18 cellular contexts compared by ENCODE assay signal in genomic region chr11:117219001-117219400, GRCh38. TPM values are rescaled to one million over a fixed set of nuclear protein-coding genes. Genes with fewer than 3 reads are reported as not detected.
DNase-seq lines count a peak whose midpoint lies in the region; ATAC-seq and TF ChIP-seq lines count a peak whose summit lies in the region.
"Had no signal": no experiment of that assay in that cellular context is flagged by ENCODE, and none has a peak within 500 bp of the region (broad histone marks: within the 10 kb centered on the region; RNA-seq: fewer than 3 reads in every experiment).

No MANE protein-coding gene starts in this region.

- peaks cover 14% of the 10 kb centered on the region for H3K36me3 Mint-ChIP-seq in activated naive CD4-positive, alpha-beta T cell treated with anti-CD3 and anti-CD28 coated beads, Interleukin-2, amount 50 U/mL, for 24 hours
- peaks cover 17 to 55% (median 27%) of the 10 kb centered on the region in 3 donors for H3K36me3 Mint-ChIP-seq in immature natural killer cell

- 73% methylated on average over 9 of the region's 9 CpGs for WGBS in esophagus muscularis mucosa
- 89% methylated on average over 9 of the region's 9 CpGs for WGBS in prostate gland
- WGBS in upper lobe of left lung, 2 donors, result 91 to 100% methylated on average over 1 to 9 of the region's 9 CpGs

- no peaks in the 10 kb centered on the region for H3K27me3 ChIP-seq in esophagus muscularis mucosa
- H3K27me3 ChIP-seq in prostate gland (replicated peaks; ENCODE audit: insufficient read depth), result no peaks in the 10 kb centered on the region
- no peaks in the 10 kb centered on the region for H3K27me3 ChIP-seq in upper lobe of left lung
- H3K27me3 ChIP-seq: pancreas had no signal

- no peaks in the 10 kb centered on the region for H3K27me3 Mint-ChIP-seq in activated naive CD4-positive, alpha-beta T cell treated with anti-CD3 and anti-CD28 coated beads, Interleukin-2, amount 50 U/mL, for 24 hours
- peaks cover 0 to 3% (median 0%) of the 10 kb centered on the region in 3 donors for H3K27me3 Mint-ChIP-seq in immature natural killer cell (ENCODE audit: low read depth in 3 of 3)
- H3K27me3 Mint-ChIP-seq: activated naive CD8-positive, alpha-beta T cell treated with anti-CD3 and anti-CD28 coated beads, Interleukin-2, amount 10 ng/mL, durations not matched to agents 7 days and 5 days; dendritic cell treated with granulocyte-macrophage colony-stimulating factor and Interleukin-4, amounts not matched to agents 40 ng/mL and 50 ng/mL, for 4 days had no signal

- no peak overlapping the region for H3K4me3 Mint-ChIP-seq in activated naive CD4-positive, alpha-beta T cell treated with anti-CD3 and anti-CD28 coated beads, Interleukin-2, amount 50 U/mL, for 24 hours
- H3K4me3 Mint-ChIP-seq in immature natural killer cell, result no peak overlapping the region
- H3K4me3 Mint-ChIP-seq: activated naive CD8-positive, alpha-beta T cell treated with anti-CD3 and anti-CD28 coated beads, Interleukin-2, amount 10 ng/mL, durations not matched to agents 7 days and 5 days; dendritic cell treated with granulocyte-macrophage colony-stimulating factor and Interleukin-4, amounts not matched to agents 40 ng/mL and 50 ng/mL, for 4 days had no signal

- intact Hi-C loops in esophagus muscularis mucosa (cut with DNase I) (no loop called here), prostate gland (cut with DNase I) (no loop called here)

- H3K36me3 ChIP-seq in esophagus muscularis mucosa (peaks cover 0 to 85% (median 49%) of the 10 kb centered on the region in 4 donors), prostate gland (peaks cover 5 to 6% of the 10 kb centered on the region in 2 donors), upper lobe of left lung (peaks cover 19 to 95% (median 68%) of the 10 kb centered on the region in 4 donors)

- TF ChIP-seq POLR2A in esophagus muscularis mucosa (IDR thresholded peaks at IDR 0.05; ENCODE audit: low read depth) (no peak), prostate gland (IDR thresholded peaks at IDR 0.05) (no peak), upper lobe of left lung (IDR thresholded peaks at IDR 0.05) (no peak)

- no peak for TF ChIP-seq EP300 in esophagus muscularis mucosa (IDR thresholded peaks at IDR 0.05)
- no peak for TF ChIP-seq EP300 in upper lobe of left lung (IDR thresholded peaks at IDR 0.05)

- H3K4me3 ChIP-seq in esophagus muscularis mucosa (peak overlapping the region in 1 of 4 donors; percentile 33), prostate gland (no peak overlapping the region), upper lobe of left lung (no peak overlapping the region)
- H3K4me3 ChIP-seq: GM23248, K562, pancreas had no signal

- TF ChIP-seq CTCF in esophagus muscularis mucosa (IDR thresholded peaks at IDR 0.05) (no peak), prostate gland (IDR thresholded peaks at IDR 0.05) (no peak), upper lobe of left lung (IDR thresholded peaks at IDR 0.05) (no peak)

- H3K4me1 Mint-ChIP-seq in activated naive CD4-positive, alpha-beta T cell treated with anti-CD3 and anti-CD28 coated beads, Interleukin-2, amount 50 U/mL, for 24 hours, result peaks cover 5% of the 10 kb centered on the region
- peaks cover 0 to 4% of the 10 kb centered on the region in 2 donors for H3K4me1 Mint-ChIP-seq in immature natural killer cell

- ATAC-seq in upper lobe of left lung (ENCODE audit: low FRiP score in 2 of 2) (no peak), HG03135 (IDR thresholded peaks at IDR 0.05; ENCODE audit: unreplicated experiment) (no peak), GM18517 (IDR thresholded peaks at IDR 0.05; ENCODE audit: unreplicated experiment) (no peak)
- ATAC-seq: K562 had no signal

- DNase-seq in activated naive CD4-positive, alpha-beta T cell treated with Interleukin-2 at 50 U/mL for 16 hours, result no peak
- DNase-seq in esophagus muscularis mucosa (ENCODE audit: extremely low spot score) (no peak), prostate gland (ENCODE audit: low spot score) (no peak), upper lobe of left lung (no peak), immature natural killer cell (no peak)
- DNase-seq: ACHN; activated naive CD8-positive, alpha-beta T cell treated with anti-CD3 and anti-CD28 coated beads, Interleukin-2, amount 10 ng/mL, durations not matched to agents 7 days and 5 days; GDM1; GM23248; mammary epithelial cell; NCI-H1105 treated with DMSO at 0.1 percent for 48 hours; stimulated activated CD4-positive, alpha-beta T cell treated with anti-CD3 and anti-CD28 coated beads, Interleukin-1b, Interleukin-23, amount 100 ng/mL, for 48 hours had no signal

- peak overlapping the region; percentile 77 for H3K27ac Mint-ChIP-seq in activated naive CD4-positive, alpha-beta T cell treated with anti-CD3 and anti-CD28 coated beads, Interleukin-2, amount 50 U/mL, for 24 hours
- no peak overlapping the region for H3K27ac Mint-ChIP-seq in immature natural killer cell
- H3K27ac Mint-ChIP-seq: activated naive CD8-positive, alpha-beta T cell treated with anti-CD3 and anti-CD28 coated beads, Interleukin-2, amount 10 ng/mL, durations not matched to agents 7 days and 5 days; dendritic cell treated with granulocyte-macrophage colony-stimulating factor and Interleukin-4, amounts not matched to agents 40 ng/mL and 50 ng/mL, for 4 days had no signal

- H3K4me1 ChIP-seq in esophagus muscularis mucosa (peaks cover 53 to 89% (median 84%) of the 10 kb centered on the region in 4 donors), prostate gland (replicated peaks) (peaks cover 6% of the 10 kb centered on the region), upper lobe of left lung (peaks cover 5 to 11% (median 10%) of the 10 kb centered on the region in 4 donors)

- H3K9me3 Mint-ChIP-seq in activated naive CD4-positive, alpha-beta T cell treated with anti-CD3 and anti-CD28 coated beads, Interleukin-2, amount 50 U/mL, for 24 hours, result no peaks in the 10 kb centered on the region
- H3K9me3 Mint-ChIP-seq in immature natural killer cell, result no peaks in the 10 kb centered on the region
- H3K9me3 Mint-ChIP-seq: activated naive CD8-positive, alpha-beta T cell treated with anti-CD3 and anti-CD28 coated beads, Interleukin-2, amount 10 ng/mL, durations not matched to agents 7 days and 5 days; dendritic cell treated with granulocyte-macrophage colony-stimulating factor and Interleukin-4, amounts not matched to agents 40 ng/mL and 50 ng/mL, for 4 days had no signal

- H3K27ac ChIP-seq in esophagus muscularis mucosa (replicated peaks in 1 of 4), result peak overlapping the region; percentile 84 to 95 (median 94)
- peak overlapping the region; percentile 62 to 78 for H3K27ac ChIP-seq in prostate gland
- peak overlapping the region in 3 of 4 donors; percentile 27 to 53 (median 52) for H3K27ac ChIP-seq in upper lobe of left lung
- H3K27ac ChIP-seq: GM23248, pancreas had no signal

- H3K9me3 ChIP-seq in esophagus muscularis mucosa (no peaks in the 10 kb centered on the region), prostate gland (no peaks in the 10 kb centered on the region), upper lobe of left lung (no peaks in the 10 kb centered on the region)
- H3K9me3 ChIP-seq: pancreas had no signal

RNA-seq across cellular contexts. Expression of gene PCSK7, which starts 12.9 kb away (rescaled TPM):
- total RNA-seq in esophagus muscularis mucosa (10 to 100 TPM; 27.8 to 43.7 (median 31.9) TPM), prostate gland (10 to 100 TPM; 38.5 to 45.7 TPM), upper lobe of left lung (100 to 1,000 TPM in 2 of 6 donors, 10 to 100 TPM in 4; 45.0 to 138 (median 63.8) TPM)
- 10 to 100 TPM; 32.8 to 96.3 (median 38.8) TPM for polyA plus RNA-seq in immature natural killer cell

RNA-seq across cellular contexts. Expression of gene RNF214, which starts 13.5 kb away (rescaled TPM):
- total RNA-seq in esophagus muscularis mucosa, result 10 to 100 TPM; 12.4 to 21.5 (median 18.4) TPM
- 10 to 100 TPM in 1 of 2 donors, 1 to 10 TPM in 1; 9.4 to 24.8 TPM for total RNA-seq in prostate gland
- 10 to 100 TPM in 4 of 6 donors, 1 to 10 TPM in 2; 9.0 to 24.1 (median 19.8) TPM for total RNA-seq in upper lobe of left lung
- 1 to 10 TPM; 5.3 to 9.8 (median 8.9) TPM for polyA plus RNA-seq in immature natural killer cell

RNA-seq across cellular contexts. Expression of gene TAGLN, which starts 19.8 kb away (rescaled TPM):
- total RNA-seq in esophagus muscularis mucosa (over 10,000 TPM; 12,513 to 19,293 (median 14,679) TPM), prostate gland (1,000 to 10,000 TPM; 2,153 to 2,440 TPM), upper lobe of left lung (100 to 1,000 TPM; 105 to 608 (median 334) TPM)
- polyA plus RNA-seq in immature natural killer cell, result under 1 TPM; 0.08 to 0.40 (median 0.09) TPM

RNA-seq across cellular contexts. Expression of gene SIDT2, which starts 40.5 kb away (rescaled TPM):
- 10 to 100 TPM; 26.5 to 34.1 (median 29.3) TPM for total RNA-seq in esophagus muscularis mucosa
- 100 to 1,000 TPM in 1 of 2 donors, 10 to 100 TPM in 1; 69.5 to 144 TPM for total RNA-seq in prostate gland
- total RNA-seq in upper lobe of left lung, result 100 to 1,000 TPM in 4 of 6 donors, 10 to 100 TPM in 2; 62.8 to 287 (median 153) TPM
- polyA plus RNA-seq in immature natural killer cell, result 1 to 10 TPM; 1.6 to 4.7 (median 1.7) TPM

Comparison
In these comparisons a context has a peak if more than half of its experiments do, and no peak if none do; other contexts are left out.
1. RNA of gene TAGLN, which starts 19.8 kb away (total RNA-seq): 12,513 to 19,293 TPM in esophagus muscularis mucosa; 2,153 to 2,440 TPM in prostate gland and 105 to 608 TPM in upper lobe of left lung; every median in the first group is over 4 times any median in the second.
2. Peak in every context shown above with its lines, with median percentiles within 50 percentile points of each other: H3K27ac ChIP-seq.